21 cellular contexts compared by ENCODE assay signal in the genomic region with DNA sequence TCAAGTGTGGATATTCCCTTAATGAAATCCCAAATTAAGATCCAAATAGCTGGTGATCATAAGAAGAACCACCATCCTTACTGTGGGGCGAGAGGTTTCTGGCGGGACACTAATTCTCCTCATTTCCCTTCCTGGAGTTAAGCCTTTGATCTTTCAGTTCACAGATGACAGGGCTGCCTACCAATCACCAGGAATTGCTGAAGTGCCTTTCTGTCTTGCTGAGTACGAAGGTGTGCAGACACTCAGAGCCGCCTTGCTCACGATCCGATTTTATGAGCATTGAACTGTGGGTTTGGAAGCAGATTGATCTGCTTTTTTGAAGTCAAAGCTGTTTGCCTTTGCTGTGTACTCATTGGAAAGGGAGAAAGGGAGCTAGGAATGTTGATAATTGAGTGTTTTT.
DNase-seq lines count a peak whose midpoint lies in the region; ATAC-seq and TF ChIP-seq lines count a peak whose summit lies in the region.
"Had no signal": no experiment of that assay in that cellular context is flagged by ENCODE, and none has a peak within 500 bp of the region (broad histone marks: within the 10 kb centered on the region; RNA-seq: fewer than 3 reads in every experiment).

No MANE protein-coding gene starts in this region.

- TF ChIP-seq CTCF in HEK293 (tag by site-specific recombination; IDR thresholded peaks at IDR 0.05) (no peak), RWPE2 (IDR thresholded peaks at IDR 0.05; ENCODE audit: poor library complexity, severe bottlenecking) (no peak), progenitor cell of endocrine pancreas (IDR thresholded peaks at IDR 0.05; ENCODE audit: unreplicated experiment) (no peak)

- no peak overlapping the region for H3K4me3 ChIP-seq in HEK293 (ENCODE audit: low read depth, low read length)
- H3K4me3 ChIP-seq in RWPE2 (ENCODE audit: severe bottlenecking) = no peak overlapping the region
- H3K4me3 ChIP-seq: dorsolateral prefrontal cortex, esophagus muscularis mucosa, gastroesophageal sphincter, upper lobe of right lung had no signal

- CTCF ChIA-PET in HEK293 (lab: Yijun Ruan, JAX) = interaction anchor here (0.5 to 1.1 kb wide), 4 partner anchors 34 to 226 kb away, joined by 3 to 4 read pairs (median 3); no protein-coding TSS in a partner anchor

- ATAC-seq in RWPE2 (ENCODE audit: low read depth) (no peak), sciatic nerve (no peak)
- ATAC-seq: gastroesophageal sphincter, upper lobe of right lung had no signal

- no peaks in the 10 kb centered on the region for H3K36me3 Mint-ChIP-seq in progenitor cell of endocrine pancreas (ENCODE audit: insufficient read depth)

- peak overlapping the region; percentile 86 for H3K27ac Mint-ChIP-seq in progenitor cell of endocrine pancreas

- DNase-seq in RWPE2 (ENCODE audit: low spot score) = no peak
- peak; percentile 89 for DNase-seq in islet precursor cell
- DNase-seq in progenitor cell of endocrine pancreas (ENCODE audit: low spot score, unreplicated experiment) = no peak
- no peak for DNase-seq in sciatic nerve (ENCODE audit: low spot score)
- DNase-seq in activated T-cell treated with anti-CD3 and anti-CD28 coated beads for 4 hours = no peak
- no peak for DNase-seq in midbrain (lab: John Stamatoyannopoulos, UW)
- DNase-seq: activated CD4-positive, alpha-beta T cell treated with anti-CD3 and anti-CD28 coated beads for 48 hours; activated gamma-delta T cell treated with Interleukin-2 at 50 U/mL for 16 hours; COR-L47; DND-41; dorsolateral prefrontal cortex; kidney glomerular epithelial cell; NCI-H1092 treated with DMSO at 0.1 percent for 48 hours; NCI-H2081 treated with DMSO at 0.1 percent for 48 hours; NCI-H526; Right ventricle myocardium superior; upper lobe of right lung had no signal

- H3K4me1 ChIP-seq in HEK293 (ENCODE audit: control insufficient read depth, insufficient read depth, low read length) (peaks cover 29% of the 10 kb centered on the region), RWPE2 (ENCODE audit: insufficient read depth, poor library complexity, severe bottlenecking) (peaks cover 39% of the 10 kb centered on the region)
- H3K4me1 ChIP-seq: esophagus muscularis mucosa, gastroesophageal sphincter, upper lobe of right lung had no signal

- H3K36me3 ChIP-seq in HEK293 (ENCODE audit: control insufficient read depth in 2 of 2, insufficient read depth in 1 of 2, low read length in 2 of 2) (no peaks in the 10 kb centered on the region), RWPE2 (ENCODE audit: low read depth) (no peaks in the 10 kb centered on the region)
- H3K36me3 ChIP-seq: esophagus muscularis mucosa, gastroesophageal sphincter, upper lobe of right lung had no signal

- no peaks in the 10 kb centered on the region for H3K9me3 ChIP-seq in HEK293 (ENCODE audit: control insufficient read depth, insufficient read depth, low read depth, low read length)
- no peaks in the 10 kb centered on the region for H3K9me3 ChIP-seq in RWPE2 (ENCODE audit: severe bottlenecking)
- H3K9me3 ChIP-seq: esophagus muscularis mucosa, upper lobe of right lung had no signal

- H3K27me3 Mint-ChIP-seq in progenitor cell of endocrine pancreas = peaks cover 6% of the 10 kb centered on the region

- no peaks in the 10 kb centered on the region for H3K27me3 ChIP-seq in RWPE2 (ENCODE audit: insufficient read depth, poor library complexity, severe bottlenecking)
- H3K27me3 ChIP-seq: upper lobe of right lung had no signal

- POLR2A ChIA-PET in HEK293 (lab: Yijun Ruan, JAX) = no interaction called here

- peaks cover 25% of the 10 kb centered on the region for H3K4me1 Mint-ChIP-seq in progenitor cell of endocrine pancreas (ENCODE audit: low read depth)

- intact Hi-C loops in sciatic nerve (cut with DNase I) = no loop called here

- H3K9me3 Mint-ChIP-seq in progenitor cell of endocrine pancreas (ENCODE audit: low read depth) = no peaks in the 10 kb centered on the region
- H3K9me3 Mint-ChIP-seq: neural crest cell had no signal

- H3K27ac ChIP-seq in HEK293 (ENCODE audit: extremely low read depth, low read depth, low read length) (no peak overlapping the region), RWPE2 (ENCODE audit: poor library complexity, severe bottlenecking) (peak overlapping the region; percentile 1)
- H3K27ac ChIP-seq: dorsolateral prefrontal cortex, esophagus muscularis mucosa, gastroesophageal sphincter, upper lobe of right lung had no signal

- peak overlapping the region; percentile 3 for H3K4me3 Mint-ChIP-seq in progenitor cell of endocrine pancreas (ENCODE audit: low read depth)
- H3K4me3 Mint-ChIP-seq: neural crest cell had no signal

TF ChIP-seq in HEK293, 187 proteins besides CTCF, POLR2A, EP300 and RAD21:
- TF ChIP-seq, protein P1, sequence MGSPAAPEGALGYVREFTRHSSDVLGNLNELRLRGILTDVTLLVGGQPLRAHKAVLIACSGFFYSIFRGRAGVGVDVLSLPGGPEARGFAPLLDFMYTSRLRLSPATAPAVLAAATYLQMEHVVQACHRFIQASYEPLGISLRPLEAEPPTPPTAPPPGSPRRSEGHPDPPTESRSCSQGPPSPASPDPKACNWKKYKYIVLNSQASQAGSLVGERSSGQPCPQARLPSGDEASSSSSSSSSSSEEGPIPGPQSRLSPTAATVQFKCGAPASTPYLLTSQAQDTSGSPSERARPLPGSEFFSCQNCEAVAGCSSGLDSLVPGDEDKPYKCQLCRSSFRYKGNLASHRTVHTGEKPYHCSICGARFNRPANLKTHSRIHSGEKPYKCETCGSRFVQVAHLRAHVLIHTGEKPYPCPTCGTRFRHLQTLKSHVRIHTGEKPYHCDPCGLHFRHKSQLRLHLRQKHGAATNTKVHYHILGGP (tag by site-specific recombination; IDR thresholded peaks at IDR 0.05) = peak; percentile 69; the same call in 1 of the 2 replicates
- TF ChIP-seq TCF7L2 (IDR thresholded peaks at IDR 0.05; ENCODE audit: borderline replicate concordance, low read depth, low read length) (peak; percentile 88; the same call in 1 of the 2 replicates), ZBTB20 (tag by site-specific recombination; IDR thresholded peaks at IDR 0.05) (no peak), ZNF658 (tag by site-specific recombination; IDR thresholded peaks at IDR 0.05) (no peak)
- TF ChIP-seq, protein P2, sequence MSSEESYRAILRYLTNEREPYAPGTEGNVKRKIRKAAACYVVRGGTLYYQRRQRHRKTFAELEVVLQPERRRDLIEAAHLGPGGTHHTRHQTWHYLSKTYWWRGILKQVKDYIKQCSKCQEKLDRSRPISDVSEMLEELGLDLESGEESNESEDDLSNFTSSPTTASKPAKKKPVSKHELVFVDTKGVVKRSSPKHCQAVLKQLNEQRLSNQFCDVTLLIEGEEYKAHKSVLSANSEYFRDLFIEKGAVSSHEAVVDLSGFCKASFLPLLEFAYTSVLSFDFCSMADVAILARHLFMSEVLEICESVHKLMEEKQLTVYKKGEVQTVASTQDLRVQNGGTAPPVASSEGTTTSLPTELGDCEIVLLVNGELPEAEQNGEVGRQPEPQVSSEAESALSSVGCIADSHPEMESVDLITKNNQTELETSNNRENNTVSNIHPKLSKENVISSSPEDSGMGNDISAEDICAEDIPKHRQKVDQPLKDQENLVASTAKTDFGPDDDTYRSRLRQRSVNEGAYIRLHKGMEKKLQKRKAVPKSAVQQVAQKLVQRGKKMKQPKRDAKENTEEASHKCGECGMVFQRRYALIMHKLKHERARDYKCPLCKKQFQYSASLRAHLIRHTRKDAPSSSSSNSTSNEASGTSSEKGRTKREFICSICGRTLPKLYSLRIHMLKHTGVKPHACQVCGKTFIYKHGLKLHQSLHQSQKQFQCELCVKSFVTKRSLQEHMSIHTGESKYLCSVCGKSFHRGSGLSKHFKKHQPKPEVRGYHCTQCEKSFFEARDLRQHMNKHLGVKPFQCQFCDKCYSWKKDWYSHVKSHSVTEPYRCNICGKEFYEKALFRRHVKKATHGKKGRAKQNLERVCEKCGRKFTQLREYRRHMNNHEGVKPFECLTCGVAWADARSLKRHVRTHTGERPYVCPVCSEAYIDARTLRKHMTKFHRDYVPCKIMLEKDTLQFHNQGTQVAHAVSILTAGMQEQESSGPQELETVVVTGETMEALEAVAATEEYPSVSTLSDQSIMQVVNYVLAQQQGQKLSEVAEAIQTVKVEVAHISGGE (tag by site-specific recombination; conservative IDR thresholded peaks at IDR 0.05; ENCODE audit: low read depth) = 0 out of 2 replicates have a peak, but pooled peaks have one; percentile 22
